8 cellular contexts compared by ENCODE assay signal in genomic region chr6:57535994-57536393, GRCh38.
DNase-seq lines count a peak whose midpoint lies in the region; ATAC-seq and TF ChIP-seq lines count a peak whose summit lies in the region.
"Not testable (repeated sequence)": the region's sequence is repeated elsewhere in the genome, so short reads cannot be mapped to it uniquely, and the experiment has no call there.

No MANE protein-coding gene starts in this region.

- not testable (repeated sequence) for H3K4me2 ChIP-seq in osteoblast (ENCODE audit: insufficient read depth, low read length)

- not testable (repeated sequence) for H3K9me3 ChIP-seq in osteoblast (ENCODE audit: low read depth, low read length)

- H3K4me1 ChIP-seq in osteoblast (ENCODE audit: insufficient read depth, low read length) = not testable (repeated sequence)

- not testable (repeated sequence) for H3K27me3 Mint-ChIP-seq in activated CD8-positive, alpha-beta T cell treated with anti-CD3 and anti-CD28 coated beads for 36 hours

- not testable (repeated sequence) for H2AFZ ChIP-seq in osteoblast (ENCODE audit: low read length)

- H3K27ac Mint-ChIP-seq in activated CD8-positive, alpha-beta T cell treated with anti-CD3 and anti-CD28 coated beads for 36 hours = not testable (repeated sequence)

- intact Hi-C loops in activated CD8-positive, alpha-beta T cell treated with anti-CD3 and anti-CD28 coated beads for 36 hours (cut with micrococcal nuclease) = not testable (repeated sequence)

- CTCF ChIA-PET in activated CD8-positive, alpha-beta T cell treated with anti-CD3 and anti-CD28 coated beads for 36 hours (lab: Charles Lee) = not testable (repeated sequence)

- not testable (repeated sequence) for H3K79me2 ChIP-seq in osteoblast (ENCODE audit: insufficient read depth, low read length)

- H3K4me3 Mint-ChIP-seq in activated CD8-positive, alpha-beta T cell treated with anti-CD3 and anti-CD28 coated beads for 36 hours = not testable (repeated sequence)

- not testable (repeated sequence) for H3K9me3 Mint-ChIP-seq in activated CD8-positive, alpha-beta T cell treated with anti-CD3 and anti-CD28 coated beads for 36 hours

- not testable (repeated sequence) for H3K27me3 ChIP-seq in osteoblast (ENCODE audit: insufficient read depth, low read length)

- TF ChIP-seq CTCF in activated CD8-positive, alpha-beta T cell treated with anti-CD3 and anti-CD28 coated beads for 36 hours (IDR thresholded peaks at IDR 0.05) = peak; percentile 14
- TF ChIP-seq CTCF in osteoblast (IDR thresholded peaks at IDR 0.05; ENCODE audit: extremely low read depth, low read depth, low read length) = peak; percentile 40

- not testable (repeated sequence) for H3K4me3 ChIP-seq in osteoblast (ENCODE audit: insufficient read depth, low read length)

- not testable (repeated sequence) for H3K4me1 Mint-ChIP-seq in activated CD8-positive, alpha-beta T cell treated with anti-CD3 and anti-CD28 coated beads for 36 hours (ENCODE audit: low read depth)

- ATAC-seq in GM18519 (IDR thresholded peaks at IDR 0.05; ENCODE audit: low FRiP score, unreplicated experiment) = peak; percentile 73
- ATAC-seq in HG03520 (IDR thresholded peaks at IDR 0.05; ENCODE audit: unreplicated experiment) = peak; percentile 77
- not testable (repeated sequence) for ATAC-seq in activated CD8-positive, alpha-beta T cell treated with anti-CD3 and anti-CD28 coated beads for 36 hours

- not testable (repeated sequence) for H3K36me3 ChIP-seq in osteoblast (ENCODE audit: insufficient read depth, low read length)

- DNase-seq in CD1c-positive myeloid dendritic cell (ENCODE audit: extremely low spot score) = peak; percentile 1
- DNase-seq in H4 (ENCODE audit: low spot score) = peak; percentile 38
- DNase-seq in NCI-H82 (lab: John Stamatoyannopoulos, UW) = peak; percentile 64
- DNase-seq in activated CD8-positive, alpha-beta T cell treated with anti-CD3 and anti-CD28 coated beads for 36 hours; osteoblast (ENCODE audit: insufficient read length, low spot score, missing footprints): not testable (repeated sequence)
- peak; percentile 23 for DNase-seq in globus pallidus (ENCODE audit: low spot score)

- H4K20me1 ChIP-seq in osteoblast (ENCODE audit: insufficient read depth, low read length) = not testable (repeated sequence)

- peaks cover 13% of the 10 kb centered on the region for H3K36me3 Mint-ChIP-seq in activated CD8-positive, alpha-beta T cell treated with anti-CD3 and anti-CD28 coated beads for 36 hours (ENCODE audit: low read depth)

- not testable (repeated sequence) for H3K27ac ChIP-seq in osteoblast (ENCODE audit: low read depth, low read length)

- POLR2A ChIA-PET in activated CD8-positive, alpha-beta T cell treated with anti-CD3 and anti-CD28 coated beads for 36 hours (lab: Charles Lee) = not testable (repeated sequence)
